Comparison of ENCODE assay signal across 23 cellular contexts in the genomic region with DNA sequence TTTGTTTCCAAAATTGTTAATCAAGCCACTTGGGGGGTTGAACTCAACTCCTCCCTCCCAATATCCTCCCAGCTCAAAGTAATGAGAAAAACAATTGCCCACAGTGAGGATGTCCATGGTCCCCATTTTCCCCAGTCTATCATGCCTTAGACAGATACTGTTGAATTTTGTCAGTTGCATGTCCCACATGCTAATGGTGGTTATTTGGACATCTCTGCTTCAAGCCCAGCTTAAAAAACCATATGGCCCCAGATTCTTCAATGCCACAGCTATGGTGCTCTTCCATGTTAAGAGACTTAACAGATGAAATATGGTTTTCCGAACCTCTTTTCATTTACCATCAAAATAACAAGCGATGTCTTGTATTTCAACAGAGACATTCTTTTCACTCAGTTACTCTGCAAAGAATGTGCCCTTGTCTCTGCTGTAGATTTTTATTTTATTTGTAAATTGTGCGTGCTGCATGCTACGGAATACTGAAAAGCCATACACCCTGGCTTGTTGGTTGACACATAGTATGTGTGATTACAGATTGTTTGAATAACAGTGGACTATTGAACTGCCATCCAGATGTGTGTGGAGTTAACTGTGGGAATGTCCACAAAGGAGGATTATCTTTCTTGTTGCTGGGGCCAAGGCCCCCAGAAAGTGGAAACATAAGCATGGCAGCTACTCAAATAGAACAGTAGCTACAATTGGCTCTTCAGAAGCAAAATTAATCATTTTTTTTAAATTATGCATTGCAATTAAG.
DNase-seq lines count a peak whose midpoint lies in the region; ATAC-seq, FAIRE-seq and TF ChIP-seq lines count a peak whose summit lies in the region.
"Had no signal": no experiment of that assay in that cellular context is flagged by ENCODE, and none has a peak within 500 bp of the region (broad histone marks: within the 10 kb centered on the region; RNA-seq: fewer than 3 reads in every experiment).

No MANE protein-coding gene starts in this region.

- H3K4me3 ChIP-seq in hepatocyte (no peak overlapping the region), mucosa of descending colon (no peak overlapping the region), small intestine (ENCODE audit: low read depth in 1 of 2, low read length in 2 of 2) (no peak overlapping the region)
- H3K4me3 ChIP-seq: SJCRH30 had no signal

- TF ChIP-seq CTCF in WTC11 (IDR thresholded peaks at IDR 0.05) (no peak), hepatocyte (IDR thresholded peaks at IDR 0.05; ENCODE audit: poor library complexity) (no peak), mucosa of descending colon (IDR thresholded peaks at IDR 0.05) (no peak)

- no peak overlapping the region for H3K27ac Mint-ChIP-seq in WTC11
- H3K27ac Mint-ChIP-seq: CD4-positive, alpha-beta T cell; H9; HFFc6 had no signal

- H3K4me1 ChIP-seq in hepatocyte (ENCODE audit: insufficient read depth) (peaks cover 60% of the 10 kb centered on the region), mucosa of descending colon (ENCODE audit: low read depth) (peaks cover 36% of the 10 kb centered on the region), small intestine (ENCODE audit: control insufficient read depth in 2 of 2, insufficient read depth in 1 of 2, low read depth in 1 of 2, low read length in 1 of 2) (peaks cover 2 to 4% of the 10 kb centered on the region in 2 donors)
- H3K4me1 ChIP-seq: SJCRH30 had no signal

- no peaks in the 10 kb centered on the region for H3K79me2 ChIP-seq in hepatocyte

- H3K4me2 ChIP-seq in hepatocyte = peak overlapping the region; percentile 49

- CTCF ChIA-PET in WTC11 (lab: Charles Lee) = interaction anchor here (0.6 to 0.8 kb wide), 2 partner anchors 15 to 300 kb away, joined by 3 read pairs; no protein-coding TSS in a partner anchor

- H3K36me3 ChIP-seq in hepatocyte (replicated peaks; ENCODE audit: insufficient read depth, low read depth) = no peaks in the 10 kb centered on the region
- H3K36me3 ChIP-seq in mucosa of descending colon (ENCODE audit: low read depth) = no peaks in the 10 kb centered on the region
- no peaks in the 10 kb centered on the region for H3K36me3 ChIP-seq in small intestine (ENCODE audit: control insufficient read depth in 2 of 2, insufficient read depth in 2 of 2, low read length in 2 of 2)

- POLR2A ChIA-PET in WTC11 (lab: Charles Lee) = no interaction called here

- peaks cover 3% of the 10 kb centered on the region for H3K9me3 ChIP-seq in hepatocyte (ENCODE audit: low read depth)
- H3K9me3 ChIP-seq in mucosa of descending colon = no peaks in the 10 kb centered on the region
- no peaks in the 10 kb centered on the region for H3K9me3 ChIP-seq in small intestine (ENCODE audit: control insufficient read depth, low read depth)
- H3K9me3 ChIP-seq: SJCRH30 had no signal

- 71% methylated on average over 4 of the region's 4 CpGs for WGBS in hepatocyte (ENCODE audit: low lambda C conversion rate, missing lambda C conversion rate)
- 72 to 80% (median 80%) methylated on average over 4 of the region's 4 CpGs for WGBS in small intestine, 3 donors

- no peak for DNase-seq in WTC11 (ENCODE audit: low spot score)
- DNase-seq in hepatocyte (ENCODE audit: low spot score) = peak; percentile 52
- no peak for DNase-seq in mucosa of descending colon
- DNase-seq in small intestine = peak; percentile 45
- DNase-seq in NOMO-1 treated with DMSO at 0.1 percent for 48 hours (lab: John Stamatoyannopoulos, UW; ENCODE audit: unreplicated experiment) = no peak
- no peak for DNase-seq in stimulated activated CD4-positive, alpha-beta T cell treated with anti-CD3 and anti-CD28 coated beads, Interleukin-4, amount 100 ng/mL, for 24 hours
- DNase-seq: CD4-positive, alpha-beta T cell; COR-L47; DMS 273 treated with DMSO at 0.1 percent for 48 hours; H9; HFFc6; KG1; NCI-H1092 treated with DMSO at 0.1 percent for 48 hours; NCI-H1436 treated with DMSO at 0.1 percent for 48 hours; NCI-H1930; NCI-H2227 treated with DMSO at 0.1 percent for 48 hours; NCI-H510A treated with DMSO at 0.1 percent for 48 hours; NCI-H748 treated with DMSO at 0.1 percent for 48 hours; SJCRH30 had no signal

- H3K27ac ChIP-seq in hepatocyte = peak overlapping the region; percentile 75
- no peak overlapping the region for H3K27ac ChIP-seq in small intestine (ENCODE audit: low read depth in 1 of 2, low read length in 1 of 2)
- H3K27ac ChIP-seq: HL-60, SJCRH30 had no signal

- peaks cover 29% of the 10 kb centered on the region for H3K4me1 Mint-ChIP-seq in WTC11

- H4K20me1 ChIP-seq in hepatocyte (ENCODE audit: insufficient read depth, poor library complexity, severe bottlenecking) = no peaks in the 10 kb centered on the region

- H3K27me3 Mint-ChIP-seq in WTC11 (ENCODE audit: low read depth) = no peaks in the 10 kb centered on the region
- H3K27me3 Mint-ChIP-seq: CD4-positive, alpha-beta T cell had no signal

- no peak overlapping the region for H2AFZ ChIP-seq in hepatocyte

- no peak overlapping the region for H3K4me3 Mint-ChIP-seq in WTC11
- H3K4me3 Mint-ChIP-seq: CD4-positive, alpha-beta T cell; H9; HFFc6 had no signal

- H3K9me3 Mint-ChIP-seq in WTC11 = no peaks in the 10 kb centered on the region
- H3K9me3 Mint-ChIP-seq: H9, HFFc6 had no signal

- intact Hi-C loops in mucosa of descending colon (cut with DNase I, micrococcal nuclease) = no loop called here

- no peaks in the 10 kb centered on the region for H3K36me3 Mint-ChIP-seq in WTC11

- no peaks in the 10 kb centered on the region for H3K27me3 ChIP-seq in hepatocyte
- H3K27me3 ChIP-seq in small intestine (ENCODE audit: control insufficient read depth in 2 of 2, insufficient read depth in 2 of 2, low read length in 2 of 2) = no peaks in the 10 kb centered on the region
- H3K27me3 ChIP-seq: SJCRH30 had no signal

- H3K9me2 ChIP-seq in hepatocyte (replicated peaks; ENCODE audit: insufficient read depth) = no peaks in the 10 kb centered on the region

- FAIRE-seq in small intestine (lab: Jason Lieb, UNC) = no peak

- ATAC-seq in WTC11 = no peak
- ATAC-seq in mucosa of descending colon = peak; percentile 61
- ATAC-seq in GM18511 (IDR thresholded peaks at IDR 0.05; ENCODE audit: unreplicated experiment) = no peak
- no peak for ATAC-seq in HG03039 (IDR thresholded peaks at IDR 0.05; ENCODE audit: unreplicated experiment)
- ATAC-seq: Panc1 had no signal

TF ChIP-seq in WTC11, 78 proteins besides CTCF, POLR2A, EP300 and RAD21:
- no peak for TF ChIP-seq NR3C1 (CRISPR knock-in tag; conservative IDR thresholded peaks at IDR 0.05; ENCODE audit: low read depth)
- peak; percentile 54 for TF ChIP-seq GABPB1 (CRISPR knock-in tag; IDR thresholded peaks at IDR 0.05)

Comparison
In these comparisons a context has a peak if more than half of its experiments do, and no peak if none do; other contexts are left out.
1. DNase-seq: peak in hepatocyte (single experiment) and small intestine (single experiment); none in WTC11 (single experiment), mucosa of descending colon (0 of 3), NOMO-1 treated with DMSO at 0.1 percent for 48 hours (single experiment) and stimulated activated CD4-positive, alpha-beta T cell treated with anti-CD3 and anti-CD28 coated beads, Interleukin-4, amount 100 ng/mL, for 24 hours (single experiment).